In the genomic region with DNA sequence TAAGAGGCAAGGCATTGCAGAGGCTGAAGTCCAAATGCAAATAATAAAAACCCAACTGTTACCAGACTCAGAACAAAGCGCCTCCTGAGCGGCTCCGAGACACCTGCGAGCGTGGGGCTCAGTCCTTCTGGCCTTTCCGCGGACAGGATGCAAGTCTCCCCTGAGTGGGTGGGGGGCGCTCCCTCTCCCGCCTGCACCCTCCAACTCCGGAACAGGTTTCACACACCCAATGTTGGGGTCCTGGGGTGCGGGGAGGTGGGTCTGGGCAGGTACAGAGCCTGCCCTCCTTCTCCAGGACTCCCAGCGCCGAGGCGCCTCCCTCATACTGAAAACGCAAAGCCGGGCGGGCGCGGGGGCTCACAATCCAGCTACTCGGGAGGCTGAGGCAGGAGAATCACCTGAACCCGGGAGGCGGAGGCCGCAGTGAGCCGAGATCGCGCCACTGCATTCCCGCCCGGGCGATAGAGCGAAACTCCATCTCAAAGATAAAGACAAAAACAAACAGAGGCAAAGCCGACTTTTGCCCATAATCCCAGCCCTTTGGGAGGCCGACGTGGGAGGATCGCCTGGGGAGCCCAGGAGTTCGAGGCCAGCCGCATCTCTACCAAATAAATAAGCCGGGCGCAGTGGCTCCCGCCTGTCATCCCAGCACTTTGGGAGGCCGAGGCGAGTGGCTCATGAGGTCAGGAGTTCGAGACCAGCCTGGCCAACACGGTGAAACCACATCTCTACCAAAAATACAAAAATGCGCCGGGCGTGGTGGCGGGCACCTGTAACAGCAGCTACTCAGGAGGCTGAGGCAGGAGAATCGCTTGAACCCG, we compare ENCODE assay signal across 1 cellular context.
TF ChIP-seq lines count a peak whose summit lies in the region.

No MANE protein-coding gene starts in this region.

TF ChIP-seq in HepG2, 621 proteins besides CTCF, POLR2A, EP300 and RAD21 (continued from another document):
- TF ChIP-seq, protein P1, sequence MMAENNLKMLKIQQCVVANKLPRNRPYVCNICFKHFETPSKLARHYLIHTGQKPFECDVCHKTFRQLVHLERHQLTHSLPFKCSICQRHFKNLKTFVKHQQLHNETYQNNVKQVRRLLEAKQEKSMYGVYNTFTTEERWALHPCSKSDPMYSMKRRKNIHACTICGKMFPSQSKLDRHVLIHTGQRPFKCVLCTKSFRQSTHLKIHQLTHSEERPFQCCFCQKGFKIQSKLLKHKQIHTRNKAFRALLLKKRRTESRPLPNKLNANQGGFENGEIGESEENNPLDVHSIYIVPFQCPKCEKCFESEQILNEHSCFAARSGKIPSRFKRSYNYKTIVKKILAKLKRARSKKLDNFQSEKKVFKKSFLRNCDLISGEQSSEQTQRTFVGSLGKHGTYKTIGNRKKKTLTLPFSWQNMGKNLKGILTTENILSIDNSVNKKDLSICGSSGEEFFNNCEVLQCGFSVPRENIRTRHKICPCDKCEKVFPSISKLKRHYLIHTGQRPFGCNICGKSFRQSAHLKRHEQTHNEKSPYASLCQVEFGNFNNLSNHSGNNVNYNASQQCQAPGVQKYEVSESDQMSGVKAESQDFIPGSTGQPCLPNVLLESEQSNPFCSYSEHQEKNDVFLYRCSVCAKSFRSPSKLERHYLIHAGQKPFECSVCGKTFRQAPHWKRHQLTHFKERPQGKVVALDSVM (CRISPR knock-in tag; IDR thresholded peaks at IDR 0.05) = peak; percentile 78
- TF ChIP-seq ZSCAN29 (CRISPR knock-in tag; conservative IDR thresholded peaks at IDR 0.05) = 0 out of 2 replicates have a peak, but pooled peaks have one; percentile 1
- 0 out of 2 replicates have a peak, but pooled peaks have one; percentile 5 for TF ChIP-seq ZNF546 (CRISPR knock-in tag; conservative IDR thresholded peaks at IDR 0.05)
- TF ChIP-seq ZBTB38 (CRISPR knock-in tag; IDR thresholded peaks at IDR 0.05) = peak; percentile 12; the same call in 1 of the 2 replicates
- no peak for TF ChIP-seq ZNF564 (CRISPR knock-in tag; IDR thresholded peaks at IDR 0.05)
- 0 out of 2 replicates have a peak, but pooled peaks have one; percentile 5 for TF ChIP-seq ZNF761 (CRISPR knock-in tag; conservative IDR thresholded peaks at IDR 0.05)
- TF ChIP-seq, protein P2, sequence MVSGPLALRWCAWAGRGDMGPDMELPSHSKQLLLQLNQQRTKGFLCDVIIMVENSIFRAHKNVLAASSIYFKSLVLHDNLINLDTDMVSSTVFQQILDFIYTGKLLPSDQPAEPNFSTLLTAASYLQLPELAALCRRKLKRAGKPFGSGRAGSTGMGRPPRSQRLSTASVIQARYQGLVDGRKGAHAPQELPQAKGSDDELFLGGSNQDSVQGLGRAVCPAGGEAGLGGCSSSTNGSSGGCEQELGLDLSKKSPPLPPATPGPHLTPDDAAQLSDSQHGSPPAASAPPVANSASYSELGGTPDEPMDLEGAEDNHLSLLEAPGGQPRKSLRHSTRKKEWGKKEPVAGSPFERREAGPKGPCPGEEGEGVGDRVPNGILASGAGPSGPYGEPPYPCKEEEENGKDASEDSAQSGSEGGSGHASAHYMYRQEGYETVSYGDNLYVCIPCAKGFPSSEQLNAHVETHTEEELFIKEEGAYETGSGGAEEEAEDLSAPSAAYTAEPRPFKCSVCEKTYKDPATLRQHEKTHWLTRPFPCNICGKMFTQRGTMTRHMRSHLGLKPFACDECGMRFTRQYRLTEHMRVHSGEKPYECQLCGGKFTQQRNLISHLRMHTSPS (CRISPR knock-in tag; IDR thresholded peaks at IDR 0.05; ENCODE audit: low read depth) = no peak
- no peak for TF ChIP-seq NR2F1 (CRISPR knock-in tag; IDR thresholded peaks at IDR 0.05)
- TF ChIP-seq TARDBP (CRISPR knock-in tag; IDR thresholded peaks at IDR 0.05) = 0 out of 2 replicates have a peak, but pooled peaks have one; percentile 16
- TF ChIP-seq PCBP1 (IDR thresholded peaks at IDR 0.05; ENCODE audit: borderline replicate concordance, low read depth, low read length) = 0 out of 2 replicates have a peak, but pooled peaks have one; percentile 34
- no peak for TF ChIP-seq KDM5B (CRISPR knock-in tag; IDR thresholded peaks at IDR 0.05; ENCODE audit: borderline replicate concordance)
- TF ChIP-seq YEATS2 (CRISPR knock-in tag; IDR thresholded peaks at IDR 0.05; ENCODE audit: borderline replicate concordance) = no peak
TF ChIP-seq in HepG2: peak in this region for 12.
